Comparison of ENCODE assay signal across 8 cellular contexts in genomic region chr12:51392556-51393237, GRCh38. TPM values are rescaled to one million over a fixed set of nuclear protein-coding genes. Genes with fewer than 3 reads are reported as not detected.
DNase-seq lines count a peak whose midpoint lies in the region; ATAC-seq and TF ChIP-seq lines count a peak whose summit lies in the region.

No MANE protein-coding gene starts in this region.

- DNase-seq in DND-41 (peak; percentile 72), SK-N-DZ (ENCODE audit: low spot score) (peak; percentile 67), epithelial cell of proximal tubule (ENCODE audit: low read depth) (no peak), renal cortical epithelial cell (ENCODE audit: low read depth) (peak; percentile 44), GF-D8 (lab: John Stamatoyannopoulos, UW) (no peak), SIG-M5 (lab: John Stamatoyannopoulos, UW) (no peak)

- H2AFZ ChIP-seq in DND-41 (ENCODE audit: low read depth, low read length), result peak overlapping the region; percentile 30; the same call in 1 of the 2 replicates

- 0 out of 2 replicates have a peak, but pooled peaks cover 3% of the 10 kb centered on the region for H3K36me3 ChIP-seq in DND-41 (ENCODE audit: insufficient read depth, low read length)

- peak overlapping the region; percentile 58 for H3K27ac ChIP-seq in DND-41 (ENCODE audit: low read length)

- no peaks in the 10 kb centered on the region for H3K9me3 ChIP-seq in DND-41 (ENCODE audit: insufficient read depth, low read length, severe bottlenecking)

- H3K27me3 ChIP-seq in DND-41 (ENCODE audit: insufficient read depth, low read length, poor library complexity), result no peaks in the 10 kb centered on the region

- 0 out of 3 replicates have a peak, but pooled peaks have one; percentile 11 for ATAC-seq in DND-41 (ENCODE audit: insufficient read depth, low read depth)
- ATAC-seq in GM21515 (IDR thresholded peaks at IDR 0.05; ENCODE audit: unreplicated experiment), result peak; percentile 39
- no peak for ATAC-seq in HG03469 (IDR thresholded peaks at IDR 0.05; ENCODE audit: unreplicated experiment)

- H3K79me2 ChIP-seq in DND-41 (ENCODE audit: insufficient read depth, low read length), result peaks cover 31% of the 10 kb centered on the region

- no peak for TF ChIP-seq CTCF in DND-41 (IDR thresholded peaks at IDR 0.05; ENCODE audit: borderline replicate concordance, extremely low read depth, low read length, poor library complexity, severe bottlenecking)
- no peak for TF ChIP-seq CTCF in epithelial cell of proximal tubule (conservative IDR thresholded peaks at IDR 0.05; ENCODE audit: low read depth, low read length)

- H3K4me3 ChIP-seq in DND-41 (ENCODE audit: low read depth in 1 of 2, low read length in 2 of 2), result peak overlapping the region in 1 of 2 experiments; percentile 90; a peak in 3 of 4 replicates
- H3K4me3 ChIP-seq in epithelial cell of proximal tubule (ENCODE audit: low read depth, low read length), result peak overlapping the region; percentile 29

- H3K9ac ChIP-seq in DND-41 (ENCODE audit: low read depth, low read length), result peak overlapping the region; percentile 75

- peaks cover 77% of the 10 kb centered on the region for H3K4me1 ChIP-seq in DND-41 (ENCODE audit: insufficient read depth, low read length)

- no peaks in the 10 kb centered on the region for H4K20me1 ChIP-seq in DND-41 (ENCODE audit: insufficient read depth, low read length)

- peak overlapping the region; percentile 95 for H3K4me2 ChIP-seq in DND-41 (ENCODE audit: insufficient read depth, low read length)

RNA-seq across cellular contexts. Expression of gene GALNT6, which starts 1.5 kb away (rescaled TPM):
- polyA plus RNA-seq in SK-N-DZ (2014; cell fraction: cytosol; rRNA removed), result 31.4 and 57.6 TPM in 2 replicates
- polyA plus RNA-seq in SK-N-DZ (2014; cell fraction: nucleus; rRNA removed), result 12.0 and 16.9 TPM in 2 replicates
- total RNA-seq in epithelial cell of proximal tubule (32.4 and 72.7 TPM in 2 replicates), renal cortical epithelial cell (41.6 and 93.3 TPM in 2 replicates)

RNA-seq across cellular contexts. Expression of gene SLC4A8, which starts 31.9 kb away (rescaled TPM):
- 18.4 and 19.1 TPM in 2 replicates for polyA plus RNA-seq in SK-N-DZ (2014; cell fraction: cytosol; rRNA removed)
- polyA plus RNA-seq in SK-N-DZ (2014; cell fraction: nucleus; rRNA removed), result 31.2 and 49.7 TPM in 2 replicates
- total RNA-seq in epithelial cell of proximal tubule (0.86 and 1.1 TPM in 2 replicates), renal cortical epithelial cell (1.0 and 2.1 TPM in 2 replicates)

RNA-seq across cellular contexts. Expression of gene CELA1, which starts 46.2 kb away (rescaled TPM):
- polyA plus RNA-seq in SK-N-DZ (2014; cell fraction: cytosol; rRNA removed), result not detected in 2 replicates
- not detected in 2 replicates for polyA plus RNA-seq in SK-N-DZ (2014; cell fraction: nucleus; rRNA removed)
- total RNA-seq in epithelial cell of proximal tubule (not detected in 2 replicates), renal cortical epithelial cell (not detected in 2 replicates)

Comparison
In these comparisons a context has a peak if more than half of its experiments do, and no peak if none do; other contexts are left out.
1. DNase-seq: peak in DND-41 (single experiment), SK-N-DZ (single experiment) and renal cortical epithelial cell (single experiment); none in epithelial cell of proximal tubule (single experiment), GF-D8 (single experiment) and SIG-M5 (single experiment).